Comparison of ENCODE assay signal across 7 cellular contexts in the genomic region with DNA sequence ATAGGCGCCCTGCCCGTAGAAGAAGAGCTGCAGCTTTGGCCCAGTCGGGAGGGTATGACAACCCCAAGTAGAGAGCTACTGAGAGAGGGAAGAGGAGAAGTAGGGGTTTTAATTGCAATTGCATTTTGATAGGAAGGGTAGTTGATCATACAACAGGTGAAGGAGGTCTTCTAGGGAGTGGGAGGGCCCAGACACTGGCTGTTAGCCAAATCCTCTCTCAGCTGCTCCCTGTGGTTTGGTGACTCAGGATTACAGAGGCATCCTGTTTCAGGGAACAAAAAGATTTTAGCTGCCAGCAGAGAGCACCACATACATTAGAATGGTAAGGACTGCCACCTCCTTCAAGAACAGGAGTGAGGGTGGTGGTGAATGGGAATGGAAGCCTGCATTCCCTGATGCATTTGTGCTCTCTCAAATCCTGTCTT.
A peak's percentile ranks its signal among the peaks of the same experiment; 100 is the strongest.
DNase-seq lines count a peak whose midpoint lies in the region; ATAC-seq and TF ChIP-seq lines count a peak whose summit lies in the region.

No MANE protein-coding gene starts in this region.

- H3K4me3 ChIP-seq in SK-N-MC, result no peak overlapping the region
- H3K4me3 ChIP-seq in epithelial cell of esophagus (ENCODE audit: low read length), result no peak overlapping the region
- H3K4me3 ChIP-seq in tibial nerve, result no peak overlapping the region

- TF ChIP-seq POLR2A in tibial nerve (IDR thresholded peaks at IDR 0.05), result no peak

- ATAC-seq in HG02642 (IDR thresholded peaks at IDR 0.05; ENCODE audit: poor library complexity, unreplicated experiment), result no peak

- peaks cover 0 to 31% (median 9%) of the 10 kb centered on the region in 4 donors for H3K4me1 ChIP-seq in tibial nerve

- H3K27ac ChIP-seq in SK-N-MC (no peak overlapping the region), tibial nerve (peak overlapping the region in 3 of 4 donors; percentile 62 to 92 (median 84))

- H3K9me3 ChIP-seq in SK-N-MC (ENCODE audit: low read depth, low read length) (no peaks in the 10 kb centered on the region), tibial nerve (no peaks in the 10 kb centered on the region)

- no peak overlapping the region for H3K9ac ChIP-seq in SK-N-MC (ENCODE audit: insufficient read length)

- TF ChIP-seq CTCF in epithelial cell of esophagus (IDR thresholded peaks at IDR 0.05; ENCODE audit: insufficient read depth, low read depth, low read length, missing control alignments) (peak; percentile 60), tibial nerve (IDR thresholded peaks at IDR 0.05) (peak in 4 of 5 experiments; percentile 26 to 69 (median 42))

- DNase-seq in GM03348 (ENCODE audit: low spot score) (peak; percentile 82), NCI-H1092 treated with DMSO at 0.1 percent for 48 hours (lab: John Stamatoyannopoulos, UW) (peak; percentile 26), SK-N-MC (ENCODE audit: low read depth, low spot score) (peak; percentile 16), epithelial cell of esophagus (ENCODE audit: low read depth) (peak; percentile 98), mucosa of gallbladder (ENCODE audit: low spot score) (peak; percentile 67), tibial nerve (ENCODE audit: low spot score in 2 of 2) (peak; percentile 24 to 62)

- 77 to 81% methylated on average over 3 of the region's 3 CpGs for WGBS in tibial nerve, 2 donors

- no peaks in the 10 kb centered on the region for H3K27me3 ChIP-seq in tibial nerve

- TF ChIP-seq EP300 in tibial nerve (IDR thresholded peaks at IDR 0.05), result peak in 1 of 2 donors; percentile 66

- H3K36me3 ChIP-seq in SK-N-MC (ENCODE audit: insufficient read depth, low read length) (no peaks in the 10 kb centered on the region), tibial nerve (no peaks in the 10 kb centered on the region)

Comparison
In these comparisons a context has a peak if more than half of its experiments do, and no peak if none do; other contexts are left out.
1. DNase-seq: peak in every context shown above with its lines; median percentile 98 in epithelial cell of esophagus; 82 in GM03348; 67 in mucosa of gallbladder; 43 in tibial nerve; 26 in NCI-H1092 treated with DMSO at 0.1 percent for 48 hours; 16 in SK-N-MC.